Comparison of ENCODE assay signal across 1 cellular context in genomic region chrX:134569306-134569705, GRCh38.
TF ChIP-seq lines count a peak whose summit lies in the region.

No MANE protein-coding gene starts in this region.

TF ChIP-seq in K562, 482 proteins besides CTCF, POLR2A, EP300 and RAD21 (continued from another document):
- TF ChIP-seq, protein P1, sequence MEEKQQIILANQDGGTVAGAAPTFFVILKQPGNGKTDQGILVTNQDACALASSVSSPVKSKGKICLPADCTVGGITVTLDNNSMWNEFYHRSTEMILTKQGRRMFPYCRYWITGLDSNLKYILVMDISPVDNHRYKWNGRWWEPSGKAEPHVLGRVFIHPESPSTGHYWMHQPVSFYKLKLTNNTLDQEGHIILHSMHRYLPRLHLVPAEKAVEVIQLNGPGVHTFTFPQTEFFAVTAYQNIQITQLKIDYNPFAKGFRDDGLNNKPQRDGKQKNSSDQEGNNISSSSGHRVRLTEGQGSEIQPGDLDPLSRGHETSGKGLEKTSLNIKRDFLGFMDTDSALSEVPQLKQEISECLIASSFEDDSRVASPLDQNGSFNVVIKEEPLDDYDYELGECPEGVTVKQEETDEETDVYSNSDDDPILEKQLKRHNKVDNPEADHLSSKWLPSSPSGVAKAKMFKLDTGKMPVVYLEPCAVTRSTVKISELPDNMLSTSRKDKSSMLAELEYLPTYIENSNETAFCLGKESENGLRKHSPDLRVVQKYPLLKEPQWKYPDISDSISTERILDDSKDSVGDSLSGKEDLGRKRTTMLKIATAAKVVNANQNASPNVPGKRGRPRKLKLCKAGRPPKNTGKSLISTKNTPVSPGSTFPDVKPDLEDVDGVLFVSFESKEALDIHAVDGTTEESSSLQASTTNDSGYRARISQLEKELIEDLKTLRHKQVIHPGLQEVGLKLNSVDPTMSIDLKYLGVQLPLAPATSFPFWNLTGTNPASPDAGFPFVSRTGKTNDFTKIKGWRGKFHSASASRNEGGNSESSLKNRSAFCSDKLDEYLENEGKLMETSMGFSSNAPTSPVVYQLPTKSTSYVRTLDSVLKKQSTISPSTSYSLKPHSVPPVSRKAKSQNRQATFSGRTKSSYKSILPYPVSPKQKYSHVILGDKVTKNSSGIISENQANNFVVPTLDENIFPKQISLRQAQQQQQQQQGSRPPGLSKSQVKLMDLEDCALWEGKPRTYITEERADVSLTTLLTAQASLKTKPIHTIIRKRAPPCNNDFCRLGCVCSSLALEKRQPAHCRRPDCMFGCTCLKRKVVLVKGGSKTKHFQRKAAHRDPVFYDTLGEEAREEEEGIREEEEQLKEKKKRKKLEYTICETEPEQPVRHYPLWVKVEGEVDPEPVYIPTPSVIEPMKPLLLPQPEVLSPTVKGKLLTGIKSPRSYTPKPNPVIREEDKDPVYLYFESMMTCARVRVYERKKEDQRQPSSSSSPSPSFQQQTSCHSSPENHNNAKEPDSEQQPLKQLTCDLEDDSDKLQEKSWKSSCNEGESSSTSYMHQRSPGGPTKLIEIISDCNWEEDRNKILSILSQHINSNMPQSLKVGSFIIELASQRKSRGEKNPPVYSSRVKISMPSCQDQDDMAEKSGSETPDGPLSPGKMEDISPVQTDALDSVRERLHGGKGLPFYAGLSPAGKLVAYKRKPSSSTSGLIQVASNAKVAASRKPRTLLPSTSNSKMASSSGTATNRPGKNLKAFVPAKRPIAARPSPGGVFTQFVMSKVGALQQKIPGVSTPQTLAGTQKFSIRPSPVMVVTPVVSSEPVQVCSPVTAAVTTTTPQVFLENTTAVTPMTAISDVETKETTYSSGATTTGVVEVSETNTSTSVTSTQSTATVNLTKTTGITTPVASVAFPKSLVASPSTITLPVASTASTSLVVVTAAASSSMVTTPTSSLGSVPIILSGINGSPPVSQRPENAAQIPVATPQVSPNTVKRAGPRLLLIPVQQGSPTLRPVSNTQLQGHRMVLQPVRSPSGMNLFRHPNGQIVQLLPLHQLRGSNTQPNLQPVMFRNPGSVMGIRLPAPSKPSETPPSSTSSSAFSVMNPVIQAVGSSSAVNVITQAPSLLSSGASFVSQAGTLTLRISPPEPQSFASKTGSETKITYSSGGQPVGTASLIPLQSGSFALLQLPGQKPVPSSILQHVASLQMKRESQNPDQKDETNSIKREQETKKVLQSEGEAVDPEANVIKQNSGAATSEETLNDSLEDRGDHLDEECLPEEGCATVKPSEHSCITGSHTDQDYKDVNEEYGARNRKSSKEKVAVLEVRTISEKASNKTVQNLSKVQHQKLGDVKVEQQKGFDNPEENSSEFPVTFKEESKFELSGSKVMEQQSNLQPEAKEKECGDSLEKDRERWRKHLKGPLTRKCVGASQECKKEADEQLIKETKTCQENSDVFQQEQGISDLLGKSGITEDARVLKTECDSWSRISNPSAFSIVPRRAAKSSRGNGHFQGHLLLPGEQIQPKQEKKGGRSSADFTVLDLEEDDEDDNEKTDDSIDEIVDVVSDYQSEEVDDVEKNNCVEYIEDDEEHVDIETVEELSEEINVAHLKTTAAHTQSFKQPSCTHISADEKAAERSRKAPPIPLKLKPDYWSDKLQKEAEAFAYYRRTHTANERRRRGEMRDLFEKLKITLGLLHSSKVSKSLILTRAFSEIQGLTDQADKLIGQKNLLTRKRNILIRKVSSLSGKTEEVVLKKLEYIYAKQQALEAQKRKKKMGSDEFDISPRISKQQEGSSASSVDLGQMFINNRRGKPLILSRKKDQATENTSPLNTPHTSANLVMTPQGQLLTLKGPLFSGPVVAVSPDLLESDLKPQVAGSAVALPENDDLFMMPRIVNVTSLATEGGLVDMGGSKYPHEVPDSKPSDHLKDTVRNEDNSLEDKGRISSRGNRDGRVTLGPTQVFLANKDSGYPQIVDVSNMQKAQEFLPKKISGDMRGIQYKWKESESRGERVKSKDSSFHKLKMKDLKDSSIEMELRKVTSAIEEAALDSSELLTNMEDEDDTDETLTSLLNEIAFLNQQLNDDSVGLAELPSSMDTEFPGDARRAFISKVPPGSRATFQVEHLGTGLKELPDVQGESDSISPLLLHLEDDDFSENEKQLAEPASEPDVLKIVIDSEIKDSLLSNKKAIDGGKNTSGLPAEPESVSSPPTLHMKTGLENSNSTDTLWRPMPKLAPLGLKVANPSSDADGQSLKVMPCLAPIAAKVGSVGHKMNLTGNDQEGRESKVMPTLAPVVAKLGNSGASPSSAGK (IDR thresholded peaks at IDR 0.05) = peak; percentile 67
- peak; percentile 34; the same call in 1 of the 2 replicates for TF ChIP-seq RAD51 (IDR thresholded peaks at IDR 0.05; ENCODE audit: borderline replicate concordance, low read depth)
- peak in 1 of 2 experiments; percentile 8; a peak in 1 of 4 replicates for TF ChIP-seq RCOR1 (IDR thresholded peaks at IDR 0.05; ENCODE audit: borderline replicate concordance in 1 of 2, low read depth in 2 of 2, low read length in 2 of 2)
- TF ChIP-seq C11orf30 (IDR thresholded peaks at IDR 0.05; ENCODE audit: low read depth) = peak; percentile 45
- TF ChIP-seq, protein P2, sequence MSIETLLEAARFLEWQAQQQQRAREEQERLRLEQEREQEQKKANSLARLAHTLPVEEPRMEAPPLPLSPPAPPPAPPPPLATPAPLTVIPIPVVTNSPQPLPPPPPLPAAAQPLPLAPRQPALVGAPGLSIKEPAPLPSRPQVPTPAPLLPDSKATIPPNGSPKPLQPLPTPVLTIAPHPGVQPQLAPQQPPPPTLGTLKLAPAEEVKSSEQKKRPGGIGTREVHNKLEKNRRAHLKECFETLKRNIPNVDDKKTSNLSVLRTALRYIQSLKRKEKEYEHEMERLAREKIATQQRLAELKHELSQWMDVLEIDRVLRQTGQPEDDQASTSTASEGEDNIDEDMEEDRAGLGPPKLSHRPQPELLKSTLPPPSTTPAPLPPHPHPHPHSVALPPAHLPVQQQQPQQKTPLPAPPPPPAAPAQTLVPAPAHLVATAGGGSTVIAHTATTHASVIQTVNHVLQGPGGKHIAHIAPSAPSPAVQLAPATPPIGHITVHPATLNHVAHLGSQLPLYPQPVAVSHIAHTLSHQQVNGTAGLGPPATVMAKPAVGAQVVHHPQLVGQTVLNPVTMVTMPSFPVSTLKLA (conservative IDR thresholded peaks at IDR 0.05) = peak in 1 of 2 experiments; percentile 48; a peak in 3 of 4 replicates
- no peak for TF ChIP-seq RBM25 (IDR thresholded peaks at IDR 0.05; ENCODE audit: low read depth, low read length, severe bottlenecking)
- no peak for TF ChIP-seq ZNF174 (CRISPR knock-in tag; IDR thresholded peaks at IDR 0.05)
- TF ChIP-seq TFAM (CRISPR knock-in tag; conservative IDR thresholded peaks at IDR 0.05) = no peak
- TF ChIP-seq, protein P3, sequence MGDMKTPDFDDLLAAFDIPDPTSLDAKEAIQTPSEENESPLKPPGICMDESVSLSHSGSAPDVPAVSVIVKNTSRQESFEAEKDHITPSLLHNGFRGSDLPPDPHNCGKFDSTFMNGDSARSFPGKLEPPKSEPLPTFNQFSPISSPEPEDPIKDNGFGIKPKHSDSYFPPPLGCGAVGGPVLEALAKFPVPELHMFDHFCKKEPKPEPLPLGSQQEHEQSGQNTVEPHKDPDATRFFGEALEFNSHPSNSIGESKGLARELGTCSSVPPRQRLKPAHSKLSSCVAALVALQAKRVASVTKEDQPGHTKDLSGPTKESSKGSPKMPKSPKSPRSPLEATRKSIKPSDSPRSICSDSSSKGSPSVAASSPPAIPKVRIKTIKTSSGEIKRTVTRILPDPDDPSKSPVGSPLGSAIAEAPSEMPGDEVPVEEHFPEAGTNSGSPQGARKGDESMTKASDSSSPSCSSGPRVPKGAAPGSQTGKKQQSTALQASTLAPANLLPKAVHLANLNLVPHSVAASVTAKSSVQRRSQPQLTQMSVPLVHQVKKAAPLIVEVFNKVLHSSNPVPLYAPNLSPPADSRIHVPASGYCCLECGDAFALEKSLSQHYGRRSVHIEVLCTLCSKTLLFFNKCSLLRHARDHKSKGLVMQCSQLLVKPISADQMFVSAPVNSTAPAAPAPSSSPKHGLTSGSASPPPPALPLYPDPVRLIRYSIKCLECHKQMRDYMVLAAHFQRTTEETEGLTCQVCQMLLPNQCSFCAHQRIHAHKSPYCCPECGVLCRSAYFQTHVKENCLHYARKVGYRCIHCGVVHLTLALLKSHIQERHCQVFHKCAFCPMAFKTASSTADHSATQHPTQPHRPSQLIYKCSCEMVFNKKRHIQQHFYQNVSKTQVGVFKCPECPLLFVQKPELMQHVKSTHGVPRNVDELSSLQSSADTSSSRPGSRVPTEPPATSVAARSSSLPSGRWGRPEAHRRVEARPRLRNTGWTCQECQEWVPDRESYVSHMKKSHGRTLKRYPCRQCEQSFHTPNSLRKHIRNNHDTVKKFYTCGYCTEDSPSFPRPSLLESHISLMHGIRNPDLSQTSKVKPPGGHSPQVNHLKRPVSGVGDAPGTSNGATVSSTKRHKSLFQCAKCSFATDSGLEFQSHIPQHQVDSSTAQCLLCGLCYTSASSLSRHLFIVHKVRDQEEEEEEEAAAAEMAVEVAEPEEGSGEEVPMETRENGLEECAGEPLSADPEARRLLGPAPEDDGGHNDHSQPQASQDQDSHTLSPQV (IDR thresholded peaks at IDR 0.05) = 0 out of 2 replicates have a peak, but pooled peaks have one; percentile 41
- TF ChIP-seq NFE2 (IDR thresholded peaks at IDR 0.05; ENCODE audit: low read depth) = peak; percentile 77
- 0 out of 2 replicates have a peak, but pooled peaks have one; percentile 22 for TF ChIP-seq SMARCE1 (IDR thresholded peaks at IDR 0.05)
- peak; percentile 26; the same call in 1 of the 2 replicates for TF ChIP-seq CTBP1 (IDR thresholded peaks at IDR 0.05; ENCODE audit: borderline replicate concordance)
- TF ChIP-seq JUND (IDR thresholded peaks at IDR 0.05; ENCODE audit: borderline replicate concordance, low read depth, low read length) = no peak
- 0 out of 3 replicates have a peak, but pooled peaks have one; percentile 15 for TF ChIP-seq JUND (tag; IDR thresholded peaks at IDR 0.05; ENCODE audit: borderline replicate concordance, low read depth, low read length)
- TF ChIP-seq SMARCA4 (IDR thresholded peaks at IDR 0.05) = 0 out of 2 replicates have a peak, but pooled peaks have one; percentile 20
- peak; percentile 39; the same call in 1 of the 2 replicates for TF ChIP-seq MECOM (CRISPR knock-in tag; IDR thresholded peaks at IDR 0.05)
- TF ChIP-seq L3MBTL2 (IDR thresholded peaks at IDR 0.05) = peak; percentile 73
- TF ChIP-seq CREB3 (tag; conservative IDR thresholded peaks at IDR 0.05; ENCODE audit: low read depth) = 0 out of 2 replicates have a peak, but pooled peaks have one; percentile 43
- TF ChIP-seq NR2C1 (IDR thresholded peaks at IDR 0.05) = no peak
- TF ChIP-seq NR2C1 (tag; IDR thresholded peaks at IDR 0.05) = 0 out of 2 replicates have a peak, but pooled peaks have one; percentile 18
- TF ChIP-seq ZNF316 (IDR thresholded peaks at IDR 0.05) = peak; percentile 59
- TF ChIP-seq NR2C2 (CRISPR knock-in tag; IDR thresholded peaks at IDR 0.05) = no peak
- TF ChIP-seq NR2C2 (tag; IDR thresholded peaks at IDR 0.05) = 0 out of 2 replicates have a peak, but pooled peaks have one; percentile 30
- TF ChIP-seq CC2D1A (IDR thresholded peaks at IDR 0.05) = no peak
- peak; percentile 73 for TF ChIP-seq MAFG (tag; conservative IDR thresholded peaks at IDR 0.05)
- no peak for TF ChIP-seq ZNF830 (CRISPR knock-in tag; IDR thresholded peaks at IDR 0.05)
- TF ChIP-seq DPF2 (IDR thresholded peaks at IDR 0.05) = 0 out of 2 replicates have a peak, but pooled peaks have one; percentile 50
